ENCODE assay signal across 24 cellular contexts in the genomic region with DNA sequence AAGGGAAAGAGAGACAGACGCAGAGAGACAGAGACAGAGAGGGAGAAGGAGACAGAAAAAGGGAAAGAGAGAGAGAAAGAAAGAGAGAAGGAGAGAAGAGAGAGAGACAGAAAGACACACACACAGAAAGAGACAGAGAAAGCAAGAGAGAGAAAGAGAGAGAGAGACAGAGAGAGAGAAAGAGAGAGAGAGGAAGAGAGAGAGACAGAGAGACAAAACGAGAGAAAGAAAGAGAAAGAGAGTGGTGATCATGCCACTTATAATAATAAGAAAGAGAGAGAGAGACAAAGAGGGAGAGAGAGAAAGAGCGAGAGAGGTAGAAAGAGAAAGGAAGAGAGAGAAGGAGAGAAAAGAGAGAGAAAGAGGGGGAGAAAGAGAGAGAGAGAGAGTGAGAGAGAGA. TPM values are rescaled to one million over a fixed set of nuclear protein-coding genes. Genes with fewer than 3 reads are reported as not detected.
DNase-seq lines count a peak whose midpoint lies in the region; ATAC-seq and TF ChIP-seq lines count a peak whose summit lies in the region.
"Had no signal": no experiment of that assay in that cellular context is flagged by ENCODE, and none has a peak within 500 bp of the region (broad histone marks: within the 10 kb centered on the region; RNA-seq: fewer than 3 reads in every experiment).

No MANE protein-coding gene starts in this region.

- H3K9me3 Mint-ChIP-seq in activated CD4-positive, alpha-beta T cell treated with anti-CD3 and anti-CD28 coated beads, Interleukin-2, amount 10 ng/mL, durations not matched to agents 7 days and 5 days = peaks cover 16% of the 10 kb centered on the region
- peaks cover 14% of the 10 kb centered on the region for H3K9me3 Mint-ChIP-seq in activated CD4-positive, alpha-beta T cell treated with anti-CD3 and anti-CD28 coated beads for 36 hours (ENCODE audit: low read depth)
- H3K9me3 Mint-ChIP-seq in WTC11 = peaks cover 17% of the 10 kb centered on the region
- H3K9me3 Mint-ChIP-seq in naive thymus-derived CD8-positive, alpha-beta T cell = peaks cover 0 to 26% (median 3%) of the 10 kb centered on the region in 9 donors
- peaks cover 11% of the 10 kb centered on the region for H3K9me3 Mint-ChIP-seq in progenitor cell of endocrine pancreas (ENCODE audit: low read depth)

- H3K4me1 Mint-ChIP-seq in activated CD4-positive, alpha-beta T cell treated with anti-CD3 and anti-CD28 coated beads, Interleukin-2, amount 10 ng/mL, durations not matched to agents 7 days and 5 days = no peaks in the 10 kb centered on the region
- H3K4me1 Mint-ChIP-seq in activated CD4-positive, alpha-beta T cell treated with anti-CD3 and anti-CD28 coated beads for 36 hours = no peaks in the 10 kb centered on the region
- peaks cover 20% of the 10 kb centered on the region for H3K4me1 Mint-ChIP-seq in WTC11
- H3K4me1 Mint-ChIP-seq in naive thymus-derived CD8-positive, alpha-beta T cell = peaks cover 0 to 10% (median 3%) of the 10 kb centered on the region in 4 donors
- H3K4me1 Mint-ChIP-seq in progenitor cell of endocrine pancreas (ENCODE audit: low read depth) = peaks cover 6% of the 10 kb centered on the region
- H3K4me1 Mint-ChIP-seq: CD14-positive monocyte; CD4-positive, CD25-positive, alpha-beta regulatory T cell; CD8-positive, alpha-beta memory T cell had no signal

- no peak overlapping the region for H3K4me3 Mint-ChIP-seq in activated CD4-positive, alpha-beta T cell treated with anti-CD3 and anti-CD28 coated beads, Interleukin-2, amount 10 ng/mL, durations not matched to agents 7 days and 5 days
- H3K4me3 Mint-ChIP-seq in activated CD4-positive, alpha-beta T cell treated with anti-CD3 and anti-CD28 coated beads for 36 hours = no peak overlapping the region
- H3K4me3 Mint-ChIP-seq in WTC11 = no peak overlapping the region
- no peak overlapping the region for H3K4me3 Mint-ChIP-seq in naive thymus-derived CD8-positive, alpha-beta T cell
- H3K4me3 Mint-ChIP-seq in progenitor cell of endocrine pancreas (ENCODE audit: low read depth) = no peak overlapping the region
- H3K4me3 Mint-ChIP-seq: CD14-positive monocyte; CD4-positive, CD25-positive, alpha-beta regulatory T cell; CD8-positive, alpha-beta memory T cell had no signal

- H3K36me3 Mint-ChIP-seq in activated CD4-positive, alpha-beta T cell treated with anti-CD3 and anti-CD28 coated beads, Interleukin-2, amount 10 ng/mL, durations not matched to agents 7 days and 5 days (ENCODE audit: low read depth) = peaks cover 2% of the 10 kb centered on the region
- H3K36me3 Mint-ChIP-seq in activated CD4-positive, alpha-beta T cell treated with anti-CD3 and anti-CD28 coated beads for 36 hours (ENCODE audit: low read depth) = no peaks in the 10 kb centered on the region
- no peaks in the 10 kb centered on the region for H3K36me3 Mint-ChIP-seq in WTC11
- H3K36me3 Mint-ChIP-seq in naive thymus-derived CD8-positive, alpha-beta T cell = peaks cover 0 to 6% (median 0%) of the 10 kb centered on the region in 3 donors
- H3K36me3 Mint-ChIP-seq in progenitor cell of endocrine pancreas (ENCODE audit: insufficient read depth) = no peaks in the 10 kb centered on the region
- H3K36me3 Mint-ChIP-seq: CD14-positive monocyte; CD4-positive, alpha-beta memory T cell; CD4-positive, CD25-positive, alpha-beta regulatory T cell; CD8-positive, alpha-beta memory T cell had no signal

- H3K27me3 Mint-ChIP-seq in activated CD4-positive, alpha-beta T cell treated with anti-CD3 and anti-CD28 coated beads, Interleukin-2, amount 10 ng/mL, durations not matched to agents 7 days and 5 days = no peaks in the 10 kb centered on the region
- H3K27me3 Mint-ChIP-seq in activated CD4-positive, alpha-beta T cell treated with anti-CD3 and anti-CD28 coated beads for 36 hours = no peaks in the 10 kb centered on the region
- H3K27me3 Mint-ChIP-seq in WTC11 (ENCODE audit: low read depth) (peaks cover 8% of the 10 kb centered on the region), progenitor cell of endocrine pancreas (peaks cover 33% of the 10 kb centered on the region)
- peaks cover 0 to 17% (median 13%) of the 10 kb centered on the region in 5 donors for H3K27me3 Mint-ChIP-seq in naive thymus-derived CD8-positive, alpha-beta T cell
- H3K27me3 Mint-ChIP-seq: CD4-positive, CD25-positive, alpha-beta regulatory T cell had no signal

- CTCF ChIA-PET in activated CD4-positive, alpha-beta T cell treated with anti-CD3 and anti-CD28 coated beads, Interleukin-2, amount 10 ng/mL, durations not matched to agents 7 days and 5 days (lab: Charles Lee) = no interaction called here
- CTCF ChIA-PET in activated CD4-positive, alpha-beta T cell treated with anti-CD3 and anti-CD28 coated beads for 36 hours (lab: Charles Lee) = no interaction called here
- CTCF ChIA-PET in WTC11 (lab: Charles Lee) = no interaction called here

- peak overlapping the region; percentile 22 for H3K27ac Mint-ChIP-seq in activated CD4-positive, alpha-beta T cell treated with anti-CD3 and anti-CD28 coated beads, Interleukin-2, amount 10 ng/mL, durations not matched to agents 7 days and 5 days
- H3K27ac Mint-ChIP-seq in activated CD4-positive, alpha-beta T cell treated with anti-CD3 and anti-CD28 coated beads for 36 hours = no peak overlapping the region
- H3K27ac Mint-ChIP-seq in WTC11 (peak overlapping the region; percentile 7; the same call in 1 of the 2 replicates), progenitor cell of endocrine pancreas (no peak overlapping the region)
- H3K27ac Mint-ChIP-seq in naive thymus-derived CD8-positive, alpha-beta T cell = no peak overlapping the region
- H3K27ac Mint-ChIP-seq: CD14-positive monocyte; CD4-positive, CD25-positive, alpha-beta regulatory T cell; CD8-positive, alpha-beta memory T cell had no signal

- intact Hi-C loops in activated CD4-positive, alpha-beta T cell treated with anti-CD3 and anti-CD28 coated beads for 36 hours (cut with DNase I, micrococcal nuclease) = no loop called here

- POLR2A ChIA-PET in activated CD4-positive, alpha-beta T cell treated with anti-CD3 and anti-CD28 coated beads, Interleukin-2, amount 10 ng/mL, durations not matched to agents 7 days and 5 days (lab: Charles Lee) = no interaction called here
- POLR2A ChIA-PET in activated CD4-positive, alpha-beta T cell treated with anti-CD3 and anti-CD28 coated beads for 36 hours (lab: Charles Lee) = no interaction called here
- POLR2A ChIA-PET in WTC11 (lab: Charles Lee) = no interaction called here
- POLR2A ChIA-PET in naive thymus-derived CD8-positive, alpha-beta T cell (lab: Charles Lee) = no interaction called here

- no peak for ATAC-seq in activated CD4-positive, alpha-beta T cell treated with anti-CD3 and anti-CD28 coated beads for 36 hours
- no peak for ATAC-seq in WTC11
- no peak for ATAC-seq in naive thymus-derived CD8-positive, alpha-beta T cell
- ATAC-seq: GM12878 had no signal

- DNase-seq in activated CD4-positive, alpha-beta T cell treated with anti-CD3 and anti-CD28 coated beads, Interleukin-2, amount 10 ng/mL, durations not matched to agents 7 days and 5 days = no peak
- no peak for DNase-seq in activated CD4-positive, alpha-beta T cell treated with anti-CD3 and anti-CD28 coated beads for 36 hours
- DNase-seq in WTC11 (ENCODE audit: low spot score) (no peak), progenitor cell of endocrine pancreas (ENCODE audit: low spot score, unreplicated experiment) (no peak)
- DNase-seq in naive thymus-derived CD8-positive, alpha-beta T cell = no peak
- DNase-seq: BE2C; C1 segment of cervical spinal cord; CD4-positive, alpha-beta memory T cell; CD4-positive, CD25-positive, alpha-beta regulatory T cell; CD8-positive, alpha-beta memory T cell; COR-L47; DMS 273 treated with DMSO at 0.1 percent for 48 hours; DMS153; DMS53; DMS79; DND-41; EL; GDM1 had no signal

- TF ChIP-seq CTCF in WTC11 (IDR thresholded peaks at IDR 0.05) (no peak), progenitor cell of endocrine pancreas (IDR thresholded peaks at IDR 0.05; ENCODE audit: unreplicated experiment) (no peak)

TF ChIP-seq in WTC11, 78 proteins besides CTCF, POLR2A, EP300 and RAD21 (continues in another document):
- no peak for TF ChIP-seq ZMAT4 (CRISPR knock-in tag; IDR thresholded peaks at IDR 0.05)
- TF ChIP-seq, protein P1, sequence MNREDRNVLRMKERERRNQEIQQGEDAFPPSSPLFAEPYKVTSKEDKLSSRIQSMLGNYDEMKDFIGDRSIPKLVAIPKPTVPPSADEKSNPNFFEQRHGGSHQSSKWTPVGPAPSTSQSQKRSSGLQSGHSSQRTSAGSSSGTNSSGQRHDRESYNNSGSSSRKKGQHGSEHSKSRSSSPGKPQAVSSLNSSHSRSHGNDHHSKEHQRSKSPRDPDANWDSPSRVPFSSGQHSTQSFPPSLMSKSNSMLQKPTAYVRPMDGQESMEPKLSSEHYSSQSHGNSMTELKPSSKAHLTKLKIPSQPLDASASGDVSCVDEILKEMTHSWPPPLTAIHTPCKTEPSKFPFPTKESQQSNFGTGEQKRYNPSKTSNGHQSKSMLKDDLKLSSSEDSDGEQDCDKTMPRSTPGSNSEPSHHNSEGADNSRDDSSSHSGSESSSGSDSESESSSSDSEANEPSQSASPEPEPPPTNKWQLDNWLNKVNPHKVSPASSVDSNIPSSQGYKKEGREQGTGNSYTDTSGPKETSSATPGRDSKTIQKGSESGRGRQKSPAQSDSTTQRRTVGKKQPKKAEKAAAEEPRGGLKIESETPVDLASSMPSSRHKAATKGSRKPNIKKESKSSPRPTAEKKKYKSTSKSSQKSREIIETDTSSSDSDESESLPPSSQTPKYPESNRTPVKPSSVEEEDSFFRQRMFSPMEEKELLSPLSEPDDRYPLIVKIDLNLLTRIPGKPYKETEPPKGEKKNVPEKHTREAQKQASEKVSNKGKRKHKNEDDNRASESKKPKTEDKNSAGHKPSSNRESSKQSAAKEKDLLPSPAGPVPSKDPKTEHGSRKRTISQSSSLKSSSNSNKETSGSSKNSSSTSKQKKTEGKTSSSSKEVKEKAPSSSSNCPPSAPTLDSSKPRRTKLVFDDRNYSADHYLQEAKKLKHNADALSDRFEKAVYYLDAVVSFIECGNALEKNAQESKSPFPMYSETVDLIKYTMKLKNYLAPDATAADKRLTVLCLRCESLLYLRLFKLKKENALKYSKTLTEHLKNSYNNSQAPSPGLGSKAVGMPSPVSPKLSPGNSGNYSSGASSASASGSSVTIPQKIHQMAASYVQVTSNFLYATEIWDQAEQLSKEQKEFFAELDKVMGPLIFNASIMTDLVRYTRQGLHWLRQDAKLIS (CRISPR knock-in tag; IDR thresholded peaks at IDR 0.05; ENCODE audit: borderline replicate concordance) = no peak

RNA-seq across cellular contexts. Expression of gene SHOX, which starts 51.4 kb away (rescaled TPM):
- not detected for total RNA-seq in activated CD4-positive, alpha-beta T cell treated with anti-CD3 and anti-CD28 coated beads, Interleukin-2, amount 10 ng/mL, durations not matched to agents 7 days and 5 days
- total RNA-seq in activated CD4-positive, alpha-beta T cell treated with anti-CD3 and anti-CD28 coated beads for 36 hours = not detected
- total RNA-seq in WTC11 (2021) (0.09 to 0.14 TPM in 2 of 3 replicates, not detected in the other), progenitor cell of endocrine pancreas (not detected in 2 replicates)
- total RNA-seq in naive thymus-derived CD8-positive, alpha-beta T cell = not detected
- not detected for polyA plus RNA-seq in naive thymus-derived CD8-positive, alpha-beta T cell
- total RNA-seq: A172; CD4-positive, alpha-beta memory T cell; CD4-positive, CD25-positive, alpha-beta regulatory T cell; CD8-positive, alpha-beta memory T cell; Daoy; G401; GM12878 had no signal
- polyA plus RNA-seq: A549; CD14-positive monocyte; CD4-positive, alpha-beta memory T cell; CD4-positive, CD25-positive, alpha-beta regulatory T cell; CD8-positive, alpha-beta memory T cell had no signal

Comparison
In these comparisons a context has a peak if more than half of its experiments do, and no peak if none do; other contexts are left out.
1. H3K27ac Mint-ChIP-seq: peak in activated CD4-positive, alpha-beta T cell treated with anti-CD3 and anti-CD28 coated beads, Interleukin-2, amount 10 ng/mL, durations not matched to agents 7 days and 5 days (single experiment) and WTC11 (single experiment); none in activated CD4-positive, alpha-beta T cell treated with anti-CD3 and anti-CD28 coated beads for 36 hours (single experiment), naive thymus-derived CD8-positive, alpha-beta T cell (0 of 10) and progenitor cell of endocrine pancreas (single experiment).